ENCODE assay signal across 17 cellular contexts in the genomic region with DNA sequence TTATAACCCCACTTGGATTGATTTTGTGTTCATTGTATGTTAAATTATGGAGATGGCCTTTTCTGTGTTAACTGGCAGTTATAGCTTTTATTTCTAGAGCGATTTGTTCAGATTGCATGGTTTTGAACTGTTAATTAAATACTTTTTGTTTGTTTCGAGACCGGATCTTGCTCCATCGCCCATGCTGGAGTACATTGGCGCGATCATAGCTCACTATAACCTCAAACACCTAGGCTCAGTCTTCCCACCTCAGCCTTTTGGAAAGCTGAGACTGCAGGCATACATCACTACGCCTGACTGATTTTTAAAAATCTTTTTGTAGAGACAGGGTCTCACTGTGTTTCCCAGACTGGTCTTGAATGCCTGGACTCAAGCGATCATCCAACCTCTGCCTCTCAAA.
A peak's percentile ranks its signal among the peaks of the same experiment; 100 is the strongest.
DNase-seq lines count a peak whose midpoint lies in the region; ATAC-seq and TF ChIP-seq lines count a peak whose summit lies in the region.
"Had no signal": no experiment of that assay in that cellular context is flagged by ENCODE, and none has a peak within 500 bp of the region (broad histone marks: within the 10 kb centered on the region; RNA-seq: fewer than 3 reads in every experiment).

No MANE protein-coding gene starts in this region.

- peaks cover 46% of the 10 kb centered on the region for H3K4me1 Mint-ChIP-seq in T-helper 17 cell
- peaks cover 35% of the 10 kb centered on the region for H3K4me1 Mint-ChIP-seq in activated T-helper 2 cell treated with anti-CD3 and anti-CD28 coated beads, Interferon-gamma antibody, Interleukin-2, Interleukin-4, amounts not matched to agents 10 μg/mL and 5 μg/mL and 100 μg/mL, durations not matched to agents 14 hours and 24 hours and 36 hours (ENCODE audit: low read depth)

- in situ Hi-C loops in gastrocnemius medialis (cut with MboI; ENCODE audit: low sequenced_read_pairs in 4 of 4) = loop anchor here in 1 of 4 donors (25.0 kb wide), 1 partner anchor 216 kb away; no protein-coding TSS in a partner anchor

- no peak overlapping the region for H3K4me3 Mint-ChIP-seq in T-helper 17 cell
- no peak overlapping the region for H3K4me3 Mint-ChIP-seq in activated T-helper 2 cell treated with anti-CD3 and anti-CD28 coated beads, Interferon-gamma antibody, Interleukin-2, Interleukin-4, amounts not matched to agents 10 μg/mL and 5 μg/mL and 100 μg/mL, durations not matched to agents 14 hours and 24 hours and 36 hours (ENCODE audit: low read depth)

- H3K27ac Mint-ChIP-seq in T-helper 17 cell = peak overlapping the region; percentile 60
- no peak overlapping the region for H3K27ac Mint-ChIP-seq in activated T-helper 2 cell treated with anti-CD3 and anti-CD28 coated beads, Interferon-gamma antibody, Interleukin-2, Interleukin-4, amounts not matched to agents 10 μg/mL and 5 μg/mL and 100 μg/mL, durations not matched to agents 14 hours and 24 hours and 36 hours

- TF ChIP-seq CTCF in left ventricle myocardium inferior (IDR thresholded peaks at IDR 0.05; ENCODE audit: borderline replicate concordance) (no peak), right atrium auricular region (IDR thresholded peaks at IDR 0.05) (no peak), gastrocnemius medialis (IDR thresholded peaks at IDR 0.05 in 4 of 5, conservative IDR thresholded peaks at IDR 0.05 in 1 of 5) (no peak)

- CTCF ChIA-PET in HEK293T (lab: Yijun Ruan, JAX) = no interaction called here

- ATAC-seq in T-helper 17 cell (no peak), left lobe of liver (peak; percentile 68), gastrocnemius medialis (no peak), GM19324 (IDR thresholded peaks at IDR 0.05; ENCODE audit: low FRiP score, unreplicated experiment) (no peak)

- H3K27me3 Mint-ChIP-seq in T-helper 17 cell = no peaks in the 10 kb centered on the region
- H3K27me3 Mint-ChIP-seq in activated T-helper 2 cell treated with anti-CD3 and anti-CD28 coated beads, Interferon-gamma antibody, Interleukin-2, Interleukin-4, amounts not matched to agents 10 μg/mL and 5 μg/mL and 100 μg/mL, durations not matched to agents 14 hours and 24 hours and 36 hours (ENCODE audit: low read depth) = no peaks in the 10 kb centered on the region
- H3K27me3 Mint-ChIP-seq: CD4-positive, alpha-beta memory T cell had no signal

- H3K4me3 ChIP-seq in left ventricle myocardium inferior = no peak overlapping the region
- H3K4me3 ChIP-seq in right atrium auricular region = no peak overlapping the region
- H3K4me3 ChIP-seq in gastrocnemius medialis = no peak overlapping the region
- H3K4me3 ChIP-seq: HAP-1 had no signal

- POLR2A ChIA-PET in HEK293T (lab: Yijun Ruan, JAX) = interaction anchor here (1.9 kb wide), 1 partner anchor 27 kb away, joined by 9 read pairs; no protein-coding TSS in a partner anchor

- no peak for TF ChIP-seq POLR2A in gastrocnemius medialis (IDR thresholded peaks at IDR 0.05)

- DNase-seq in left ventricle myocardium inferior = no peak
- DNase-seq in right atrium auricular region (ENCODE audit: low spot score) = no peak
- no peak for DNase-seq in T-helper 17 cell
- no peak for DNase-seq in left lobe of liver (ENCODE audit: low spot score)
- no peak for DNase-seq in gastrocnemius medialis
- no peak for DNase-seq in activated T-helper 2 cell treated with anti-CD3 and anti-CD28 coated beads, Interferon-gamma antibody, Interleukin-2, Interleukin-4, amounts not matched to agents 10 μg/mL and 5 μg/mL and 100 μg/mL, durations not matched to agents 14 hours and 24 hours and 36 hours (ENCODE audit: low spot score)
- no peak for DNase-seq in HEK293T (ENCODE audit: extremely low spot score)
- DNase-seq: C1 segment of cervical spinal cord; Calu3; CD4-positive, alpha-beta memory T cell; COR-L47; DMS53; DMS79 treated with DMSO at 0.1 percent for 48 hours; GF-D8; GOT3 had no signal

- no peaks in the 10 kb centered on the region for H3K9me3 Mint-ChIP-seq in activated T-helper 2 cell treated with anti-CD3 and anti-CD28 coated beads, Interferon-gamma antibody, Interleukin-2, Interleukin-4, amounts not matched to agents 10 μg/mL and 5 μg/mL and 100 μg/mL, durations not matched to agents 14 hours and 24 hours and 36 hours

- no peaks in the 10 kb centered on the region for H3K27me3 ChIP-seq in left ventricle myocardium inferior (ENCODE audit: low read depth)
- no peaks in the 10 kb centered on the region for H3K27me3 ChIP-seq in right atrium auricular region
- no peaks in the 10 kb centered on the region for H3K27me3 ChIP-seq in gastrocnemius medialis

- peak overlapping the region; percentile 76 for H3K27ac ChIP-seq in left ventricle myocardium inferior (replicated peaks)
- H3K27ac ChIP-seq in right atrium auricular region = no peak overlapping the region
- peak overlapping the region in 3 of 4 donors; percentile 62 to 78 (median 78) for H3K27ac ChIP-seq in gastrocnemius medialis

- H3K9me3 ChIP-seq in left ventricle myocardium inferior (replicated peaks) (no peaks in the 10 kb centered on the region), right atrium auricular region (no peaks in the 10 kb centered on the region), T-helper 17 cell (ENCODE audit: control insufficient read depth, low read length, poor library complexity, severe bottlenecking) (no peaks in the 10 kb centered on the region), gastrocnemius medialis (no peaks in the 10 kb centered on the region)
- H3K9me3 ChIP-seq: HAP-1 had no signal

- intact Hi-C loops in left ventricle myocardium inferior (cut with micrococcal nuclease) = no loop called here
- intact Hi-C loops in gastrocnemius medialis (cut with DNase I; ENCODE audit: low total_unique reads) = loop anchor here (2.0 kb wide), 1 partner anchor 27 kb away; no protein-coding TSS in a partner anchor
- intact Hi-C loops in activated T-helper 2 cell treated with anti-CD3 and anti-CD28 coated beads, Interferon-gamma antibody, Interleukin-2, Interleukin-4, amounts not matched to agents 10 μg/mL and 5 μg/mL and 100 μg/mL, durations not matched to agents 14 hours and 24 hours and 36 hours (cut with micrococcal nuclease) = no loop called here

- no peaks in the 10 kb centered on the region for H3K36me3 ChIP-seq in left ventricle myocardium inferior
- H3K36me3 ChIP-seq in right atrium auricular region = no peaks in the 10 kb centered on the region
- no peaks in the 10 kb centered on the region for H3K36me3 ChIP-seq in gastrocnemius medialis
- H3K36me3 ChIP-seq: HAP-1 had no signal

- H3K4me1 ChIP-seq in left ventricle myocardium inferior (peaks cover 63% of the 10 kb centered on the region), right atrium auricular region (peaks cover 0 to 14% of the 10 kb centered on the region in 2 donors), gastrocnemius medialis (peaks cover 43 to 47% of the 10 kb centered on the region in 2 donors)
- H3K4me1 ChIP-seq: HAP-1 had no signal

- H3K36me3 Mint-ChIP-seq in T-helper 17 cell (ENCODE audit: low read depth) = no peaks in the 10 kb centered on the region
- no peaks in the 10 kb centered on the region for H3K36me3 Mint-ChIP-seq in activated T-helper 2 cell treated with anti-CD3 and anti-CD28 coated beads, Interferon-gamma antibody, Interleukin-2, Interleukin-4, amounts not matched to agents 10 μg/mL and 5 μg/mL and 100 μg/mL, durations not matched to agents 14 hours and 24 hours and 36 hours (ENCODE audit: low read depth)

TF ChIP-seq in HEK293T, 16 proteins besides CTCF, POLR2A, EP300 and RAD21:
- no peak for TF ChIP-seq NFRKB (IDR thresholded peaks at IDR 0.05)
- no peak for TF ChIP-seq PKNOX1 (IDR thresholded peaks at IDR 0.05)
- TF ChIP-seq HDGF (IDR thresholded peaks at IDR 0.05; ENCODE audit: borderline replicate concordance) = no peak
- no peak for TF ChIP-seq FOXA1 (IDR thresholded peaks at IDR 0.05)
- TF ChIP-seq ELF4 (IDR thresholded peaks at IDR 0.05) = no peak
- TF ChIP-seq FOXK2 (IDR thresholded peaks at IDR 0.05) = no peak
- no peak for TF ChIP-seq SUZ12 (IDR thresholded peaks at IDR 0.05)
- no peak for TF ChIP-seq SP1 (IDR thresholded peaks at IDR 0.05)
- no peak for TF ChIP-seq ZNF384 (IDR thresholded peaks at IDR 0.05)
- TF ChIP-seq BHLHE40 (IDR thresholded peaks at IDR 0.05; ENCODE audit: borderline replicate concordance) = no peak
- TF ChIP-seq LEF1 (IDR thresholded peaks at IDR 0.05; ENCODE audit: borderline replicate concordance) = no peak
- TF ChIP-seq FOXM1 (IDR thresholded peaks at IDR 0.05; ENCODE audit: borderline replicate concordance) = no peak
- no peak for TF ChIP-seq CTBP1 (IDR thresholded peaks at IDR 0.05; ENCODE audit: borderline replicate concordance)

Comparison
In these comparisons a context has a peak if more than half of its experiments do, and no peak if none do; other contexts are left out.
1. H3K27ac ChIP-seq: peak in left ventricle myocardium inferior (single experiment) and gastrocnemius medialis (3 of 4); none in right atrium auricular region (0 of 2).